Comparison of ENCODE assay signal across 1 cellular context in the genomic region with DNA sequence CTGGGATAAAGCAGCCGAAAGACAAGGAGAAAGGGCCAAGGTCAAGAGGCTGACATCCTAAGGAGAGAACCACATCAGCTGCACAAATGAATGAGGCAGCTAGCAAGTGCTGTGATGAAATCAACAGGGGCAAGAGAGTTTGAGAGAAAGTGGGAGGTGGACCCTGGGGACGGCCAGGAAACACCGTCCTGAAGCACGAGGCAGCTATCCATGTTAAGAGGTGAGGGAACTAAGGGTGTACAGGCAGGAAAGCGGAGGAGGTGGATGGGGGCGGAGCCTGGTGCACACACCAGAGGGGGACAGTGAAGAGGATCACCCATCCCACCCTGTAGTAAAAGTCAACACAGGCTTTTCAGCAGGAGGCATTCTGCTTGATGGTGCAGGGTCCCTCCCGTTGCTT.
TF ChIP-seq lines count a peak whose summit lies in the region.

No MANE protein-coding gene starts in this region.

TF ChIP-seq in HepG2, 621 proteins besides CTCF, POLR2A, EP300 and RAD21:
- TF ChIP-seq ZNF30 (CRISPR knock-in tag; IDR thresholded peaks at IDR 0.05): no peak
- TF ChIP-seq, protein P1, sequence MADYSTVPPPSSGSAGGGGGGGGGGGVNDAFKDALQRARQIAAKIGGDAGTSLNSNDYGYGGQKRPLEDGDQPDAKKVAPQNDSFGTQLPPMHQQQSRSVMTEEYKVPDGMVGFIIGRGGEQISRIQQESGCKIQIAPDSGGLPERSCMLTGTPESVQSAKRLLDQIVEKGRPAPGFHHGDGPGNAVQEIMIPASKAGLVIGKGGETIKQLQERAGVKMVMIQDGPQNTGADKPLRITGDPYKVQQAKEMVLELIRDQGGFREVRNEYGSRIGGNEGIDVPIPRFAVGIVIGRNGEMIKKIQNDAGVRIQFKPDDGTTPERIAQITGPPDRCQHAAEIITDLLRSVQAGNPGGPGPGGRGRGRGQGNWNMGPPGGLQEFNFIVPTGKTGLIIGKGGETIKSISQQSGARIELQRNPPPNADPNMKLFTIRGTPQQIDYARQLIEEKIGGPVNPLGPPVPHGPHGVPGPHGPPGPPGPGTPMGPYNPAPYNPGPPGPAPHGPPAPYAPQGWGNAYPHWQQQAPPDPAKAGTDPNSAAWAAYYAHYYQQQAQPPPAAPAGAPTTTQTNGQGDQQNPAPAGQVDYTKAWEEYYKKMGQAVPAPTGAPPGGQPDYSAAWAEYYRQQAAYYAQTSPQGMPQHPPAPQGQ (CRISPR knock-in tag; IDR thresholded peaks at IDR 0.05; ENCODE audit: borderline replicate concordance): no peak
- no peak for TF ChIP-seq ZSCAN9 (CRISPR knock-in tag; IDR thresholded peaks at IDR 0.05; ENCODE audit: borderline replicate concordance)
- TF ChIP-seq SMAD9 (CRISPR knock-in tag; IDR thresholded peaks at IDR 0.05): no peak
- TF ChIP-seq, protein P2, sequence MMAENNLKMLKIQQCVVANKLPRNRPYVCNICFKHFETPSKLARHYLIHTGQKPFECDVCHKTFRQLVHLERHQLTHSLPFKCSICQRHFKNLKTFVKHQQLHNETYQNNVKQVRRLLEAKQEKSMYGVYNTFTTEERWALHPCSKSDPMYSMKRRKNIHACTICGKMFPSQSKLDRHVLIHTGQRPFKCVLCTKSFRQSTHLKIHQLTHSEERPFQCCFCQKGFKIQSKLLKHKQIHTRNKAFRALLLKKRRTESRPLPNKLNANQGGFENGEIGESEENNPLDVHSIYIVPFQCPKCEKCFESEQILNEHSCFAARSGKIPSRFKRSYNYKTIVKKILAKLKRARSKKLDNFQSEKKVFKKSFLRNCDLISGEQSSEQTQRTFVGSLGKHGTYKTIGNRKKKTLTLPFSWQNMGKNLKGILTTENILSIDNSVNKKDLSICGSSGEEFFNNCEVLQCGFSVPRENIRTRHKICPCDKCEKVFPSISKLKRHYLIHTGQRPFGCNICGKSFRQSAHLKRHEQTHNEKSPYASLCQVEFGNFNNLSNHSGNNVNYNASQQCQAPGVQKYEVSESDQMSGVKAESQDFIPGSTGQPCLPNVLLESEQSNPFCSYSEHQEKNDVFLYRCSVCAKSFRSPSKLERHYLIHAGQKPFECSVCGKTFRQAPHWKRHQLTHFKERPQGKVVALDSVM (CRISPR knock-in tag; IDR thresholded peaks at IDR 0.05): no peak
- no peak for TF ChIP-seq JUND (CRISPR knock-in tag; IDR thresholded peaks at IDR 0.05)
- TF ChIP-seq ZFX (CRISPR knock-in tag; IDR thresholded peaks at IDR 0.05; ENCODE audit: low read depth): no peak
- TF ChIP-seq NRL (CRISPR knock-in tag; IDR thresholded peaks at IDR 0.05; ENCODE audit: borderline replicate concordance): 0 out of 2 replicates have a peak, but pooled peaks have one; percentile 65
